In the genomic region with DNA sequence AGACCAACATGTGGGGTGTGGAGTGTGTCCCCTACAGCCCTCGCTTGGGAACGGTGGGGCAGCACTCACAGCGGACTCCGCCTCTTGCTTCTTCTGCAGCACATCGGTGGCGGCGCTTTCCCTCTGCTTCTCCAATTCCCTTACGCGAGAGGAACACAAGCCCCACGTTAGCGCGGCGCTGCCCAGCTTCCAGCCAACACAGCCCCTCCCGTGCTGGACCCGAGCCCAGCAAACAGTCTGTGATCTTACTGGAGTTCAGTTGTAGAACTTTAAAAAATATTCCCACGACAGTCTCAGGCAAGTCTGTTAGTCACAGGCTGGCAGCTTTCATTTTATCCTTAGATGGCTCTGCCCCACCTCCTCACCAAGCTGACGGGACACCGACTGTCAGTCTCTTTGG, we compare ENCODE assay signal across 13 cellular contexts. TPM values are rescaled to one million over a fixed set of nuclear protein-coding genes. Genes with fewer than 3 reads are reported as not detected.
A peak's percentile ranks its signal among the peaks of the same experiment; 100 is the strongest.
DNase-seq lines count a peak whose midpoint lies in the region; ATAC-seq and TF ChIP-seq lines count a peak whose summit lies in the region.
"Had no signal": no experiment of that assay in that cellular context is flagged by ENCODE, and none has a peak within 500 bp of the region (broad histone marks: within the 10 kb centered on the region; RNA-seq: fewer than 3 reads in every experiment).

No MANE protein-coding gene starts in this region.

- H3F3A ChIP-seq in PC-9 (ENCODE audit: insufficient read depth, low read depth) = no peaks in the 10 kb centered on the region

- intact Hi-C loops in CD14-positive monocyte (cut with micrococcal nuclease) = no loop called here
- intact Hi-C loops in PC-9 (cut with micrococcal nuclease; ENCODE audit: unreplicated experiment) = no loop called here

- H3K4me2 ChIP-seq in PC-9 = no peak overlapping the region

- H2AFZ ChIP-seq in PC-9 = no peak overlapping the region

- no peaks in the 10 kb centered on the region for H3K9me2 ChIP-seq in PC-9 (ENCODE audit: insufficient read depth)

- H3K4me3 ChIP-seq in cardiac fibroblast (replicated peaks in 1 of 2; ENCODE audit: low read depth in 2 of 2, low read length in 2 of 2) (no peak overlapping the region), rectal smooth muscle tissue (ENCODE audit: low read length) (peak overlapping the region; percentile 21), PC-9 (no peak overlapping the region)
- H3K4me3 ChIP-seq: SJCRH30 had no signal

- H3K79me2 ChIP-seq in PC-9 (ENCODE audit: low read depth) = no peaks in the 10 kb centered on the region

- no peak overlapping the region for H3K4me3 Mint-ChIP-seq in CD14-positive monocyte
- H3K4me3 Mint-ChIP-seq: activated B cell treated with CpG ODN at 0.5 μM for 24 hours, neural crest cell had no signal

- POLR2A ChIA-PET in PC-9 (lab: Charles Lee; ENCODE audit: unreplicated experiment) = no interaction called here

- H3K27ac ChIP-seq in rectal smooth muscle tissue (ENCODE audit: low read depth, low read length) = peak overlapping the region; percentile 0
- no peak overlapping the region for H3K27ac ChIP-seq in PC-9
- H3K27ac ChIP-seq: SJCRH30 had no signal

- peaks cover 0 to 3% (median 0%) of the 10 kb centered on the region in 3 donors for H3K27me3 Mint-ChIP-seq in CD14-positive monocyte (ENCODE audit: low read depth in 3 of 3)
- H3K27me3 Mint-ChIP-seq: activated B cell treated with CpG ODN at 0.5 μM for 24 hours had no signal

- BruUV-seq in PC-9 (replicated peaks; lab: Mats Ljungman, UMichigan) = no TSS peak

- no peaks in the 10 kb centered on the region for H3K9me3 Mint-ChIP-seq in CD14-positive monocyte
- H3K9me3 Mint-ChIP-seq: activated B cell treated with CpG ODN at 0.5 μM for 24 hours; activated T-helper 2 cell treated with anti-CD3 and anti-CD28 coated beads, Interferon-gamma antibody, Interleukin-2, Interleukin-4, amounts not matched to agents 10 μg/mL and 5 μg/mL and 100 μg/mL, durations not matched to agents 14 hours and 24 hours and 36 hours; neural crest cell had no signal

- no peaks in the 10 kb centered on the region for H3K4me1 Mint-ChIP-seq in CD14-positive monocyte
- H3K4me1 Mint-ChIP-seq: activated B cell treated with CpG ODN at 0.5 μM for 24 hours, neural crest cell had no signal

- H3K27ac Mint-ChIP-seq in CD14-positive monocyte = peak overlapping the region in 1 of 7 donors; percentile 65
- H3K27ac Mint-ChIP-seq: activated B cell treated with CpG ODN at 0.5 μM for 24 hours; activated T-helper 2 cell treated with anti-CD3 and anti-CD28 coated beads, Interferon-gamma antibody, Interleukin-2, Interleukin-4, amounts not matched to agents 10 μg/mL and 5 μg/mL and 100 μg/mL, durations not matched to agents 14 hours and 24 hours and 36 hours had no signal

- no peak overlapping the region for H3K9ac ChIP-seq in rectal smooth muscle tissue (ENCODE audit: low read length)

- no peaks in the 10 kb centered on the region for H3K27me3 ChIP-seq in rectal smooth muscle tissue (ENCODE audit: control insufficient read depth, insufficient read depth, low read length)
- no peaks in the 10 kb centered on the region for H3K27me3 ChIP-seq in PC-9 (ENCODE audit: insufficient read depth, low read depth)
- H3K27me3 ChIP-seq: SJCRH30 had no signal

- H3K36me3 ChIP-seq in rectal smooth muscle tissue (ENCODE audit: control insufficient read depth, insufficient read depth, low read length) = peaks cover 36% of the 10 kb centered on the region
- no peaks in the 10 kb centered on the region for H3K36me3 ChIP-seq in PC-9 (ENCODE audit: low read depth)

- CTCF ChIA-PET in PC-9 (lab: Charles Lee) = no interaction called here

- TF ChIP-seq CTCF in cardiac fibroblast (IDR thresholded peaks at IDR 0.05; ENCODE audit: low read depth, low read length) (no peak), CD14-positive monocyte (IDR thresholded peaks at IDR 0.05) (no peak), PC-9 (conservative IDR thresholded peaks at IDR 0.05) (no peak)

- H3K4me1 ChIP-seq in rectal smooth muscle tissue (ENCODE audit: control insufficient read depth, insufficient read depth, low read length) = no peaks in the 10 kb centered on the region
- H3K4me1 ChIP-seq in PC-9 (replicated peaks; ENCODE audit: insufficient read depth) = no peaks in the 10 kb centered on the region

- no peaks in the 10 kb centered on the region for H4K20me1 ChIP-seq in PC-9 (ENCODE audit: insufficient read depth)

- H3K36me3 Mint-ChIP-seq in CD14-positive monocyte = peaks cover 84 to 95% of the 10 kb centered on the region in 2 donors

- no peaks in the 10 kb centered on the region for H3K9me3 ChIP-seq in PC-9 (ENCODE audit: insufficient read depth, low read depth)
- H3K9me3 ChIP-seq: SJCRH30 had no signal

- peak; percentile 85 for DNase-seq in AG08396 (ENCODE audit: low spot score)
- peak; percentile 47 to 81 for DNase-seq in cardiac fibroblast (ENCODE audit: low read depth in 2 of 2)
- DNase-seq in inferior parietal cortex (ENCODE audit: extremely low spot score) = peak; percentile 47
- DNase-seq in CD14-positive monocyte (ENCODE audit: low spot score) = no peak
- DNase-seq in PC-9 = no peak
- DNase-seq: activated B cell treated with CpG ODN at 0.5 μM for 24 hours, NCI-H524, SJCRH30 had no signal

- ATAC-seq in GM18873 (IDR thresholded peaks at IDR 0.05; ENCODE audit: low FRiP score, unreplicated experiment) (no peak), HG03025 (IDR thresholded peaks at IDR 0.05; ENCODE audit: low FRiP score, unreplicated experiment) (no peak)

RNA-seq across cellular contexts. Expression of a gene that starts 13.6 kb away (rescaled TPM):
- 10 to 100 TPM; 10.3 to 12.8 TPM for polyA plus RNA-seq in CD14-positive monocyte
- 14.6 and 18.7 TPM in 2 replicates for total RNA-seq in PC-9 (2021)

RNA-seq across cellular contexts. Expression of a gene that starts 24.7 kb away (rescaled TPM):
- 1 to 10 TPM; 1.0 to 1.7 TPM for polyA plus RNA-seq in CD14-positive monocyte
- total RNA-seq in PC-9 (2021) = 18.2 and 20.9 TPM in 2 replicates

RNA-seq across cellular contexts. Expression of a gene that starts 35.6 kb away (rescaled TPM):
- polyA plus RNA-seq in CD14-positive monocyte = 1 to 10 TPM; 5.9 to 7.3 TPM
- 20.6 and 24.4 TPM in 2 replicates for total RNA-seq in PC-9 (2021)

RNA-seq across cellular contexts. Expression of a gene that starts 58.4 kb away (rescaled TPM):
- polyA plus RNA-seq in CD14-positive monocyte = 10 to 100 TPM; 13.2 to 23.0 TPM
- 17.2 and 25.5 TPM in 2 replicates for total RNA-seq in PC-9 (2021)

Comparison
In these comparisons a context has a peak if more than half of its experiments do, and no peak if none do; other contexts are left out.
1. DNase-seq: peak in AG08396 (single experiment), cardiac fibroblast (2 of 2) and inferior parietal cortex (single experiment); none in CD14-positive monocyte (single experiment) and PC-9 (0 of 2).